8 cellular contexts compared by ENCODE assay signal in genomic region chr16:1706386-1707192, GRCh38. TPM values are rescaled to one million over a fixed set of nuclear protein-coding genes. Genes with fewer than 3 reads are reported as not detected.
A peak's percentile ranks its signal among the peaks of the same experiment; 100 is the strongest.
DNase-seq lines count a peak whose midpoint lies in the region; ATAC-seq and TF ChIP-seq lines count a peak whose summit lies in the region.

No MANE protein-coding gene starts in this region.

- peak; percentile 36 to 70 (median 40) for DNase-seq in CD4-positive, alpha-beta memory T cell
- DNase-seq in activated CD8-positive, alpha-beta memory T cell treated with anti-CD3 and anti-CD28 coated beads for 24 hours = peak; percentile 74
- peak; percentile 43 for DNase-seq in epidermal melanocyte (ENCODE audit: insufficient read length, low spot score)
- DNase-seq in naive B cell = no peak
- no peak for DNase-seq in thoracic aorta (ENCODE audit: low spot score)
- no peak for DNase-seq in Kasumi-1 (lab: John Stamatoyannopoulos, UW)

- ATAC-seq in GM21515 (IDR thresholded peaks at IDR 0.05; ENCODE audit: unreplicated experiment) (peak; percentile 21), naive B cell (ENCODE audit: low read depth in 2 of 2) (peak; percentile 45), thoracic aorta (ENCODE audit: insufficient number of reproducible peaks, low FRiP score, low read depth) (peak; percentile 18)

- no peaks in the 10 kb centered on the region for H3K27me3 Mint-ChIP-seq in CD4-positive, alpha-beta memory T cell
- no peaks in the 10 kb centered on the region for H3K27me3 Mint-ChIP-seq in naive B cell

- H3K27ac ChIP-seq in CD4-positive, alpha-beta memory T cell (ENCODE audit: low read depth, low read length) = peak overlapping the region; percentile 88
- peak overlapping the region; percentile 95 to 96 for H3K27ac ChIP-seq in thoracic aorta

- intact Hi-C loops in CD4-positive, alpha-beta memory T cell (cut with micrococcal nuclease) = loop anchor here (1.0 to 10.0 kb wide), 7 partner anchors 28 to 286 kb away; partner anchors contain the start of genes FAHD1, HAGH, JPT2 and NME3

- peak overlapping the region; percentile 90 to 100 (median 93) for H3K4me3 Mint-ChIP-seq in CD4-positive, alpha-beta memory T cell
- H3K4me3 Mint-ChIP-seq in naive B cell = peak overlapping the region; percentile 94 to 99 (median 98)

- no peak for TF ChIP-seq CTCF in thoracic aorta (IDR thresholded peaks at IDR 0.05)

- TF ChIP-seq RAD21 in Ishikawa (IDR thresholded peaks at IDR 0.05; ENCODE audit: low read depth) = no peak

- H3K4me1 ChIP-seq in CD4-positive, alpha-beta memory T cell (ENCODE audit: insufficient read depth, low read length) = peaks cover 40% of the 10 kb centered on the region
- peaks cover 10 to 31% of the 10 kb centered on the region in 2 donors for H3K4me1 ChIP-seq in thoracic aorta (ENCODE audit: control insufficient read depth in 1 of 2, low read depth in 2 of 2)

- no peaks in the 10 kb centered on the region for H3K9me3 Mint-ChIP-seq in CD4-positive, alpha-beta memory T cell
- H3K9me3 Mint-ChIP-seq in naive B cell = no peaks in the 10 kb centered on the region

- no peaks in the 10 kb centered on the region for H3K27me3 ChIP-seq in CD4-positive, alpha-beta memory T cell (ENCODE audit: insufficient read depth, low read length)
- no peaks in the 10 kb centered on the region for H3K27me3 ChIP-seq in thoracic aorta (replicated peaks; ENCODE audit: insufficient read depth)

- POLR2A ChIA-PET in CD4-positive, alpha-beta memory T cell (lab: Charles Lee; ENCODE audit: partially characterized antibody) = interaction anchor here (0.7 to 4.3 kb wide), 28 partner anchors 11 to 1069 kb away, joined by 3 to 75 read pairs (median 5); partner anchors contain the start of genes CRAMP1, EME2, FAHD1 and HAGH

- H3K9me3 ChIP-seq in CD4-positive, alpha-beta memory T cell (ENCODE audit: control insufficient read depth in 1 of 2, low read length in 2 of 2) = no peaks in the 10 kb centered on the region
- H3K9me3 ChIP-seq in thoracic aorta = no peaks in the 10 kb centered on the region

- H3K4me1 Mint-ChIP-seq in CD4-positive, alpha-beta memory T cell = peaks cover 17 to 46% (median 31%) of the 10 kb centered on the region in 4 donors
- H3K4me1 Mint-ChIP-seq in naive B cell = peaks cover 13 to 47% (median 32%) of the 10 kb centered on the region in 3 donors

- CTCF ChIA-PET in CD4-positive, alpha-beta memory T cell (lab: Charles Lee; ENCODE audit: partially characterized antibody) = interaction anchor here (0.7 to 2.1 kb wide), 14 partner anchors 9 to 343 kb away, joined by 3 to 23 read pairs (median 4); partner anchors contain the start of genes CRAMP1, IFT140, JPT2 and NUBP2

- H3K27ac Mint-ChIP-seq in CD4-positive, alpha-beta memory T cell = peak overlapping the region; percentile 90 to 98 (median 93)
- H3K27ac Mint-ChIP-seq in naive B cell = peak overlapping the region; percentile 93 to 99 (median 95)

- H3K36me3 ChIP-seq in CD4-positive, alpha-beta memory T cell (ENCODE audit: insufficient read depth, low read length) = no peaks in the 10 kb centered on the region
- no peaks in the 10 kb centered on the region for H3K36me3 ChIP-seq in thoracic aorta

- TF ChIP-seq EP300 in Ishikawa (IDR thresholded peaks at IDR 0.05; ENCODE audit: borderline replicate concordance) = no peak

- H3K4me3 ChIP-seq in CD4-positive, alpha-beta memory T cell (ENCODE audit: low read length in 2 of 2) = peak overlapping the region; percentile 81 to 99
- H3K4me3 ChIP-seq in thoracic aorta = peak overlapping the region; percentile 81

- H3K36me3 Mint-ChIP-seq in CD4-positive, alpha-beta memory T cell = peaks cover 5 to 19% of the 10 kb centered on the region in 2 donors
- no peaks in the 10 kb centered on the region for H3K36me3 Mint-ChIP-seq in naive B cell

TF ChIP-seq in Ishikawa, 13 proteins besides CTCF, POLR2A, EP300 and RAD21:
- TF ChIP-seq MAX (IDR thresholded peaks at IDR 0.05) = peak; percentile 88
- peak; percentile 40; the same call in 1 of the 2 replicates for TF ChIP-seq ZBTB7A (IDR thresholded peaks at IDR 0.05; ENCODE audit: low read depth)
- TF ChIP-seq TCF12 (IDR thresholded peaks at IDR 0.05; ENCODE audit: low read depth) = no peak
- no peak for TF ChIP-seq CEBPB (IDR thresholded peaks at IDR 0.05)
- TF ChIP-seq EGR1 (IDR thresholded peaks at IDR 0.05) = no peak
- TF ChIP-seq USF1 (IDR thresholded peaks at IDR 0.05) = 0 out of 2 replicates have a peak, but pooled peaks have one; percentile 3

RNA-seq across cellular contexts. Expression of gene MAPK8IP3, which starts 0.6 kb away (rescaled TPM):
- total RNA-seq in CD4-positive, alpha-beta memory T cell = 100 to 1,000 TPM; 238 to 248 TPM
- 1 to 10 TPM in 1 of 2 donors, under 1 TPM in 1; 0.86 to 4.6 TPM for polyA plus RNA-seq in CD4-positive, alpha-beta memory T cell
- polyA plus RNA-seq in naive B cell (ENCODE audit: low read depth in 6 of 6) = 10 to 100 TPM in 1 of 6 donors, 1 to 10 TPM in 5; 1.2 to 10.1 (median 2.2) TPM
- 100 to 1,000 TPM; 109 to 111 TPM for total RNA-seq in thoracic aorta

RNA-seq across cellular contexts. Expression of gene JPT2, which starts 28.5 kb away (rescaled TPM):
- total RNA-seq in CD4-positive, alpha-beta memory T cell = 10 to 100 TPM; 38.1 to 43.1 TPM
- polyA plus RNA-seq in CD4-positive, alpha-beta memory T cell = 10 to 100 TPM in 1 of 2 donors, 1 to 10 TPM in 1; 4.8 to 10.7 TPM
- 10 to 100 TPM in 5 of 6 donors, 1 to 10 TPM in 1; 6.8 to 14.4 (median 11.5) TPM for polyA plus RNA-seq in naive B cell (ENCODE audit: low read depth in 6 of 6)
- 10 to 100 TPM; 17.1 to 26.1 TPM for total RNA-seq in thoracic aorta

Comparison
In these comparisons a context has a peak if more than half of its experiments do, and no peak if none do; other contexts are left out.
1. DNase-seq: peak in CD4-positive, alpha-beta memory T cell (5 of 5), activated CD8-positive, alpha-beta memory T cell treated with anti-CD3 and anti-CD28 coated beads for 24 hours (single experiment) and epidermal melanocyte (single experiment); none in naive B cell (single experiment), thoracic aorta (single experiment) and Kasumi-1 (0 of 2).
2. Peak in every context shown above with its lines, with median percentiles within 50 percentile points of each other: ATAC-seq.